18 cellular contexts compared by ENCODE assay signal in genomic region chr12:52944683-52945388, GRCh38. TPM values are rescaled to one million over a fixed set of nuclear protein-coding genes. Genes with fewer than 3 reads are reported as not detected.
A peak's percentile ranks its signal among the peaks of the same experiment; 100 is the strongest.
DNase-seq lines count a peak whose midpoint lies in the region; ATAC-seq and TF ChIP-seq lines count a peak whose summit lies in the region.
"Had no signal": no experiment of that assay in that cellular context is flagged by ENCODE, and none has a peak within 500 bp of the region (broad histone marks: within the 10 kb centered on the region; RNA-seq: fewer than 3 reads in every experiment).

No MANE protein-coding gene starts in this region.

- peak overlapping the region; percentile 20 to 69 for H2BK12ac ChIP-seq in mesenchymal stem cell (ENCODE audit: low read length in 2 of 2)

- H3K9ac ChIP-seq in mesenchymal stem cell (ENCODE audit: low read length): no peak overlapping the region

- peak overlapping the region; percentile 34 for H3K27ac ChIP-seq in brain microvascular endothelial cell
- peak overlapping the region; percentile 91 for H3K27ac ChIP-seq in mesenchymal stem cell (ENCODE audit: low read length, poor library complexity, severe bottlenecking)
- H3K27ac ChIP-seq in upper lobe of right lung: peak overlapping the region; percentile 66
- H3K27ac ChIP-seq: C4-2B, left ventricle myocardium inferior had no signal

- no peak overlapping the region for H2AFZ ChIP-seq in mesenchymal stem cell (ENCODE audit: low read depth, low read length)

- intact Hi-C loops in upper lobe of right lung (cut with DNase I): no loop called here

- no peaks in the 10 kb centered on the region for H3K36me3 ChIP-seq in brain microvascular endothelial cell (replicated peaks)
- H3K36me3 ChIP-seq in mesenchymal stem cell (ENCODE audit: control insufficient read depth in 1 of 2, insufficient read depth in 2 of 2, low read depth in 1 of 2, low read length in 2 of 2): no peaks in the 10 kb centered on the region
- no peaks in the 10 kb centered on the region for H3K36me3 ChIP-seq in upper lobe of right lung
- H3K36me3 ChIP-seq: left ventricle myocardium inferior had no signal

- peak overlapping the region; percentile 41 to 85 for H3K18ac ChIP-seq in mesenchymal stem cell (ENCODE audit: low read depth in 1 of 2, low read length in 2 of 2)

- peak overlapping the region; percentile 99 for H2BK15ac ChIP-seq in mesenchymal stem cell (ENCODE audit: low read depth, poor library complexity, severe bottlenecking)

- H3K27me3 ChIP-seq in brain microvascular endothelial cell (replicated peaks) (no peaks in the 10 kb centered on the region), mesenchymal stem cell (ENCODE audit: control insufficient read depth in 1 of 2, insufficient read depth in 1 of 2, low read length in 2 of 2) (peaks cover 0 to 65% of the 10 kb centered on the region in 2 experiments), upper lobe of right lung (no peaks in the 10 kb centered on the region)

- H3K9me3 Mint-ChIP-seq in activated naive CD4-positive, alpha-beta T cell treated with anti-CD3 and anti-CD28 coated beads, Interleukin-2, amount 50 U/mL, for 24 hours: no peaks in the 10 kb centered on the region
- H3K9me3 Mint-ChIP-seq: T-helper 1 cell treated with Interleukin-12 subunit alpha and Interleukin-12 subunit beta and Interleukin-4 antibody, amounts not matched to agents 30 μg/mL and 1 μg/mL, for 36 hours had no signal

- no peaks in the 10 kb centered on the region for H3K36me3 Mint-ChIP-seq in activated naive CD4-positive, alpha-beta T cell treated with anti-CD3 and anti-CD28 coated beads, Interleukin-2, amount 50 U/mL, for 24 hours
- H3K36me3 Mint-ChIP-seq: naive thymus-derived CD8-positive, alpha-beta T cell had no signal

- peak overlapping the region; percentile 75 for H2AK5ac ChIP-seq in mesenchymal stem cell (ENCODE audit: low read length, severe bottlenecking)

- H3K4me3 ChIP-seq in brain microvascular endothelial cell (ENCODE audit: low read depth, low read length) (no peak overlapping the region), mesenchymal stem cell (ENCODE audit: insufficient read depth in 1 of 2, low read depth in 1 of 2, low read length in 2 of 2) (no peak overlapping the region), upper lobe of right lung (no peak overlapping the region)
- H3K4me3 ChIP-seq: left ventricle myocardium inferior had no signal

- H3K27me3 Mint-ChIP-seq in activated naive CD4-positive, alpha-beta T cell treated with anti-CD3 and anti-CD28 coated beads, Interleukin-2, amount 50 U/mL, for 24 hours: peaks cover 5% of the 10 kb centered on the region

- H3K4me1 ChIP-seq in mesenchymal stem cell (ENCODE audit: control insufficient read depth, insufficient read depth, low read depth, low read length) (peaks cover 33% of the 10 kb centered on the region), upper lobe of right lung (peaks cover 7% of the 10 kb centered on the region)

- peak overlapping the region; percentile 96 for H4K91ac ChIP-seq in mesenchymal stem cell (ENCODE audit: low read length)

- DNase-seq in activated naive CD4-positive, alpha-beta T cell treated with anti-CD3 and anti-CD28 coated beads, Interleukin-2, amount 50 U/mL, for 16 hours: no peak
- DNase-seq in brain microvascular endothelial cell (no peak), mesenchymal stem cell (no peak), upper lobe of right lung (no peak), HK-2 (ENCODE audit: unreplicated experiment) (no peak)
- DNase-seq: 8988T; activated CD4-positive, CD25-positive, alpha-beta regulatory T cell treated with anti-CD3 and anti-CD28 coated beads, Interleukin-2, amount 50 U/mL, for 72 hours; activated CD8-positive, alpha-beta memory T cell treated with anti-CD3 and anti-CD28 coated beads, Interleukin-2, amount 50 U/mL, for 4 hours; DMS53; left ventricle myocardium inferior; naive thymus-derived CD8-positive, alpha-beta T cell; NCI-H1048; retina had no signal

- WGBS in mesenchymal stem cell: 82% methylated on average over 8 of the region's 8 CpGs

- no peak overlapping the region for H3K23ac ChIP-seq in mesenchymal stem cell (ENCODE audit: low read length in 2 of 2)

- peak overlapping the region; percentile 99 for H2BK120ac ChIP-seq in mesenchymal stem cell (ENCODE audit: low read depth, low read length)

- H2BK5ac ChIP-seq in mesenchymal stem cell (ENCODE audit: low read depth, low read length, poor library complexity, severe bottlenecking): no peak overlapping the region

- H3K79me1 ChIP-seq in mesenchymal stem cell (replicated peaks; ENCODE audit: low read length, poor library complexity, severe bottlenecking): peaks cover 15% of the 10 kb centered on the region

- in situ Hi-C loops in brain microvascular endothelial cell (cut with HindIII; ENCODE audit: low pct_ligation_motif_present, low sequenced_read_pairs): no loop called here

- H3K27ac Mint-ChIP-seq in activated naive CD4-positive, alpha-beta T cell treated with anti-CD3 and anti-CD28 coated beads, Interleukin-2, amount 50 U/mL, for 24 hours: peak overlapping the region; percentile 14
- H3K27ac Mint-ChIP-seq: T-helper 1 cell treated with Interleukin-12 subunit alpha and Interleukin-12 subunit beta and Interleukin-4 antibody, amounts not matched to agents 30 μg/mL and 1 μg/mL, for 36 hours had no signal

- H3K4ac ChIP-seq in mesenchymal stem cell (ENCODE audit: low read depth in 1 of 2, low read length in 2 of 2): peak overlapping the region; percentile 81 to 95

- no peak overlapping the region for H3K4me2 ChIP-seq in mesenchymal stem cell (ENCODE audit: low read length, poor library complexity, severe bottlenecking)

- H3K4me3 Mint-ChIP-seq in activated naive CD4-positive, alpha-beta T cell treated with anti-CD3 and anti-CD28 coated beads, Interleukin-2, amount 50 U/mL, for 24 hours: no peak overlapping the region
- H3K4me3 Mint-ChIP-seq: naive thymus-derived CD8-positive, alpha-beta T cell; T-helper 1 cell treated with Interleukin-12 subunit alpha and Interleukin-12 subunit beta and Interleukin-4 antibody, amounts not matched to agents 30 μg/mL and 1 μg/mL, for 36 hours had no signal

- H3K9me3 ChIP-seq in mesenchymal stem cell (ENCODE audit: control insufficient read depth, low read length) (peaks cover 1% of the 10 kb centered on the region), upper lobe of right lung (no peaks in the 10 kb centered on the region)

- TF ChIP-seq CTCF in brain microvascular endothelial cell (IDR thresholded peaks at IDR 0.05; ENCODE audit: low read depth, low read length, missing control alignments) (no peak), upper lobe of right lung (IDR thresholded peaks at IDR 0.05) (no peak)

- peaks cover 8% of the 10 kb centered on the region for H3K4me1 Mint-ChIP-seq in activated naive CD4-positive, alpha-beta T cell treated with anti-CD3 and anti-CD28 coated beads, Interleukin-2, amount 50 U/mL, for 24 hours

- no peak for ATAC-seq in upper lobe of right lung
- no peak for ATAC-seq in HG03280 (IDR thresholded peaks at IDR 0.05; ENCODE audit: unreplicated experiment)
- ATAC-seq in HG03097 (IDR thresholded peaks at IDR 0.05; ENCODE audit: low FRiP score, unreplicated experiment): no peak
- ATAC-seq: naive thymus-derived CD8-positive, alpha-beta T cell had no signal

- peak overlapping the region; percentile 81 for H4K8ac ChIP-seq in mesenchymal stem cell (ENCODE audit: low read length)

- H3K14ac ChIP-seq in mesenchymal stem cell (ENCODE audit: low read length in 2 of 2): no peak overlapping the region

RNA-seq across cellular contexts. Expression of gene KRT18, which starts 4.1 kb away (rescaled TPM):
- polyA plus RNA-seq in mesenchymal stem cell (2013, experiment 1 of 2): 831 TPM
- polyA plus RNA-seq in mesenchymal stem cell (2013, experiment 2 of 2): 807 TPM
- total RNA-seq in upper lobe of right lung: 255 TPM

RNA-seq across cellular contexts. Expression of gene KRT8, which starts 40.0 kb away (rescaled TPM):
- polyA plus RNA-seq in mesenchymal stem cell (2013, experiment 1 of 2): 1,135 TPM
- polyA plus RNA-seq in mesenchymal stem cell (2013, experiment 2 of 2): 1,108 TPM
- 223 TPM for total RNA-seq in upper lobe of right lung
- polyA plus RNA-seq: naive thymus-derived CD8-positive, alpha-beta T cell had no signal

Comparison
In these comparisons a context has a peak if more than half of its experiments do, and no peak if none do; other contexts are left out.
1. H3K27ac ChIP-seq: peak in every context shown above with its lines; median percentile 91 in mesenchymal stem cell; 66 in upper lobe of right lung; 34 in brain microvascular endothelial cell.